In genomic region chr9:16627967-16628366, GRCh38 we compare ENCODE assay signal across 11 cellular contexts.
DNase-seq lines count a peak whose midpoint lies in the region; ATAC-seq and TF ChIP-seq lines count a peak whose summit lies in the region.
"Had no signal": no experiment of that assay in that cellular context is flagged by ENCODE, and none has a peak within 500 bp of the region (broad histone marks: within the 10 kb centered on the region; RNA-seq: fewer than 3 reads in every experiment).

No MANE protein-coding gene starts in this region.

- intact Hi-C loops in uterus (cut with DNase I; ENCODE audit: low total_unique reads) = no loop called here

- DNase-seq in AG04449 (ENCODE audit: low read depth, low spot score) = peak; percentile 93
- peak; percentile 95 for DNase-seq in choroid plexus epithelial cell (ENCODE audit: low read depth)
- DNase-seq in mucosa of gallbladder (ENCODE audit: low spot score) = peak; percentile 18
- no peak for DNase-seq in occipital lobe (lab: John Stamatoyannopoulos, UW)
- DNase-seq in uterus = no peak
- no peak for DNase-seq in activated CD8-positive, alpha-beta memory T cell treated with anti-CD3 and anti-CD28 coated beads for 24 hours
- DNase-seq: CD4-positive, CD25-positive, alpha-beta regulatory T cell; hippocampal formation; SHP77 treated with DMSO at 0.1 percent for 48 hours had no signal

- H2AFZ ChIP-seq in KMS-11 (ENCODE audit: low read depth) = no peak overlapping the region

- CTCF ChIA-PET in AG04449 (lab: Yijun Ruan, JAX) = interaction anchor here (0.7 to 1.3 kb wide), 3 partner anchors 9 to 495 kb away, joined by 3 to 5 read pairs (median 3); no protein-coding TSS in a partner anchor

- no peaks in the 10 kb centered on the region for H3K9me3 ChIP-seq in uterus

- H3K27ac ChIP-seq in KMS-11 (no peak overlapping the region), uterus (peak overlapping the region in 1 of 2 donors; percentile 23)

- H3K9ac ChIP-seq in KMS-11 = no peak overlapping the region

- no peaks in the 10 kb centered on the region for H3K79me2 ChIP-seq in KMS-11 (ENCODE audit: insufficient read depth, low read depth)

- H3K4me1 ChIP-seq in KMS-11 (ENCODE audit: low read depth, poor library complexity, severe bottlenecking) (peaks cover 12% of the 10 kb centered on the region), uterus (peaks cover 0 to 7% of the 10 kb centered on the region in 2 donors)

- H3K36me3 ChIP-seq in KMS-11 (ENCODE audit: insufficient read depth) = no peaks in the 10 kb centered on the region
- H3K36me3 ChIP-seq in uterus = no peaks in the 10 kb centered on the region

- no peaks in the 10 kb centered on the region for H4K20me1 ChIP-seq in KMS-11 (ENCODE audit: insufficient read depth)

- H3K4me3 ChIP-seq in AG04449 (ENCODE audit: low read depth, low read length) = peak overlapping the region; percentile 42
- no peak overlapping the region for H3K4me3 ChIP-seq in KMS-11 (IDR thresholded peaks at IDR 0.05; ENCODE audit: insufficient read depth, low read depth, low read length)
- H3K4me3 ChIP-seq in choroid plexus epithelial cell (ENCODE audit: low read depth, low read length) = no peak overlapping the region
- no peak overlapping the region for H3K4me3 ChIP-seq in uterus

- TF ChIP-seq POLR2A in uterus (IDR thresholded peaks at IDR 0.05) = no peak

- TF ChIP-seq CTCF in AG04449 (IDR thresholded peaks at IDR 0.05; ENCODE audit: insufficient read depth, low read length, missing control alignments) (no peak), KMS-11 (conservative IDR thresholded peaks at IDR 0.05; ENCODE audit: low read depth, low read length) (no peak), choroid plexus epithelial cell (conservative IDR thresholded peaks at IDR 0.05; ENCODE audit: low read depth, low read length) (no peak), uterus (IDR thresholded peaks at IDR 0.05) (no peak)

- peak overlapping the region; percentile 16; the same call in 1 of the 2 replicates for H3K4me2 ChIP-seq in KMS-11

- POLR2A ChIA-PET in AG04449 (lab: Yijun Ruan, JAX) = interaction anchor here (0.7 to 1.7 kb wide), 3 partner anchors 8 to 77 kb away, joined by 3 to 8 read pairs (median 5); no protein-coding TSS in a partner anchor

- no peaks in the 10 kb centered on the region for H3K27me3 ChIP-seq in KMS-11 (ENCODE audit: insufficient read depth, low read depth)
- no peaks in the 10 kb centered on the region for H3K27me3 ChIP-seq in uterus

- no peak for ATAC-seq in GM21367 (IDR thresholded peaks at IDR 0.05; ENCODE audit: unreplicated experiment)

Comparison
In these comparisons a context has a peak if more than half of its experiments do, and no peak if none do; other contexts are left out.
1. DNase-seq: peak in AG04449 (single experiment), choroid plexus epithelial cell (single experiment) and mucosa of gallbladder (single experiment); none in occipital lobe (single experiment), uterus (0 of 2) and activated CD8-positive, alpha-beta memory T cell treated with anti-CD3 and anti-CD28 coated beads for 24 hours (single experiment).